ENCODE assay signal across 9 cellular contexts in the genomic region with DNA sequence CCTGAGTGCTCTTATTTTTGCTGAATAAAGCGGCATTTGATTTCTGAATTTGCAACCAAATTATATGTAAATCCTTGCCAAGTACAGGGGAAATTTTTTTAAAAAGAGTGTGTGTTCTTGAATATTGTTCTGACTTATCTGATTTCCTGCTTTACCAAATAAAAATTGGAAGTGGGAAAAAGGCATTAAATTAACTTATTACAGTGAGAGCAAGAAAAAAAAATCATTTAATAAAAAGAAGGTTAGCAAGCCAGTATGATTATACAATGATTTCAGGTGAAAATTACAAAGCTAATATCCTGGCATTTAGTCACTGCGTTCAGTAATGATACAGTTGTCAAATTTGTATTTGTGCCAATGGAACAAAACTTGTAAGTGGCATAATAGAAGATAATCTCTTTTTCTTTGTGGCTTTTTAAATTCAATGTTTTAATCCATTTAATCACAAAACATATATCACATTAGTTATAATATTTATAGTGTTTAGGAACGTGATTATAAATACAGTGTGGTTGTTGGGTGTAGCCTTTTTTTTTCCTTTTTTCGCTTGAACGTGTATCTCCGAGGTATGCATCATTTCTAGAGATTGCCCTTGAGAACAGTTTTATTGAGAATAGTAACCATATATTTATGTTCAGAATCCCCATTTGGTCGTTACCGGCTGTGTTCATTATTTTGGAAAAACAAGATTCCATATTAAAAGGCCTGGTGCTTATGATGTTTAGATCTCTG.
DNase-seq lines count a peak whose midpoint lies in the region; ATAC-seq and TF ChIP-seq lines count a peak whose summit lies in the region.
"Had no signal": no experiment of that assay in that cellular context is flagged by ENCODE, and none has a peak within 500 bp of the region (broad histone marks: within the 10 kb centered on the region; RNA-seq: fewer than 3 reads in every experiment).

No MANE protein-coding gene starts in this region.

- no peak for TF ChIP-seq RAD21 in SK-N-SH (IDR thresholded peaks at IDR 0.05; ENCODE audit: low read length)

- H3K9me3 ChIP-seq in SK-N-SH (no peaks in the 10 kb centered on the region), T-helper 17 cell (ENCODE audit: control insufficient read depth, low read length, poor library complexity, severe bottlenecking) (no peaks in the 10 kb centered on the region), stomach smooth muscle (ENCODE audit: control insufficient read depth in 2 of 2, low read length in 2 of 2) (no peaks in the 10 kb centered on the region)

- H3K4me3 Mint-ChIP-seq in T-helper 17 cell = peak overlapping the region; percentile 88

- peak overlapping the region; percentile 69 to 92; a peak in 3 of 4 replicates for H3K4me3 ChIP-seq in SK-N-SH (ENCODE audit: low read depth in 2 of 2, low read length in 1 of 2)
- peak overlapping the region; percentile 67 to 71 for H3K4me3 ChIP-seq in foreskin fibroblast (ENCODE audit: low read depth in 1 of 2, low read length in 2 of 2)
- peak overlapping the region; percentile 78 to 83 for H3K4me3 ChIP-seq in stomach smooth muscle (ENCODE audit: low read length in 2 of 2)

- DNase-seq in SK-N-SH (no peak), T-helper 17 cell (no peak), foreskin fibroblast (no peak), epidermal melanocyte (ENCODE audit: insufficient read length, low spot score) (no peak), NCI-H82 (lab: John Stamatoyannopoulos, UW) (no peak)
- no peak for DNase-seq in activated effector memory CD4-positive, alpha-beta T cell treated with anti-CD3 and anti-CD28 coated beads, Interleukin-2, amount 50 U/mL, for 16 hours
- DNase-seq: NCI-H2029 had no signal

- H3K27ac ChIP-seq in SK-N-SH (ENCODE audit: low read depth in 2 of 2, low read length in 1 of 2) = peak overlapping the region; percentile 100
- peak overlapping the region; percentile 99 for H3K27ac ChIP-seq in stomach smooth muscle (ENCODE audit: low read length)

- H3K4me1 ChIP-seq in SK-N-SH (ENCODE audit: control insufficient read depth in 1 of 2, insufficient read depth in 2 of 2, low read depth in 1 of 2, low read length in 1 of 2) = peaks cover 23 to 39% of the 10 kb centered on the region in 2 experiments; a peak in 3 of 4 replicates
- H3K4me1 ChIP-seq in stomach smooth muscle (ENCODE audit: control insufficient read depth, insufficient read depth, low read length) = peaks cover 50% of the 10 kb centered on the region

- TF ChIP-seq EP300 in SK-N-SH (IDR thresholded peaks at IDR 0.05; ENCODE audit: borderline replicate concordance in 1 of 2, low read depth in 1 of 2, low read length in 1 of 2) = no peak

- H3K36me3 ChIP-seq in SK-N-SH (replicated peaks in 1 of 2; ENCODE audit: control insufficient read depth in 1 of 2, insufficient read depth in 2 of 2, low read length in 1 of 2) = peaks cover 8 to 9% of the 10 kb centered on the region in 2 experiments
- no peaks in the 10 kb centered on the region for H3K36me3 ChIP-seq in stomach smooth muscle (ENCODE audit: control insufficient read depth in 2 of 2, insufficient read depth in 2 of 2, low read length in 2 of 2)

- H3K4me2 ChIP-seq in SK-N-SH = peak overlapping the region; percentile 95

- H3K4me1 Mint-ChIP-seq in T-helper 17 cell = peaks cover 33% of the 10 kb centered on the region

- no peak overlapping the region for H2AFZ ChIP-seq in SK-N-SH (ENCODE audit: low read depth)

- H3K27ac Mint-ChIP-seq in T-helper 17 cell = peak overlapping the region; percentile 95

- POLR2A ChIA-PET in SK-N-SH (lab: Yijun Ruan, JAX) = interaction anchor here (1.4 to 3.3 kb wide), 4 partner anchors 13 to 56 kb away, joined by 4 to 54 read pairs (median 18); no protein-coding TSS in a partner anchor

- 4% methylated on average over 8 of the region's 8 CpGs for WGBS in SK-N-SH (ENCODE audit: low lambda C conversion rate)

- TF ChIP-seq CTCF in SK-N-SH (IDR thresholded peaks at IDR 0.05) = no peak
- TF ChIP-seq CTCF in foreskin fibroblast (IDR thresholded peaks at IDR 0.05; ENCODE audit: low read depth, low read length) = no peak

- no peaks in the 10 kb centered on the region for H3K27me3 Mint-ChIP-seq in T-helper 17 cell

- peaks cover 39% of the 10 kb centered on the region for H3F3A ChIP-seq in SK-N-SH (replicated peaks; ENCODE audit: insufficient read depth)

- H3K36me3 Mint-ChIP-seq in T-helper 17 cell (ENCODE audit: low read depth) = no peaks in the 10 kb centered on the region

- peak overlapping the region; percentile 99 for H3K9ac ChIP-seq in SK-N-SH
- H3K9ac ChIP-seq in stomach smooth muscle (ENCODE audit: low read length in 2 of 2) = peak overlapping the region; percentile 94 to 95

- peaks cover 10% of the 10 kb centered on the region for H4K20me1 ChIP-seq in SK-N-SH (ENCODE audit: insufficient read depth)

- H3K79me2 ChIP-seq in SK-N-SH (ENCODE audit: insufficient read depth) = peaks cover 89% of the 10 kb centered on the region

- CTCF ChIA-PET in SK-N-SH (lab: Yijun Ruan, JAX) = interaction anchor here (1.4 kb wide), 1 partner anchor 31 kb away, joined by 5 read pairs; no protein-coding TSS in a partner anchor

- ATAC-seq in SK-N-SH treated with all-trans-retinoic acid at 6 μM for 48 hours (no peak), T-helper 17 cell (no peak)

- no peaks in the 10 kb centered on the region for H3K9me2 ChIP-seq in SK-N-SH

- H3K27me3 ChIP-seq in SK-N-SH (ENCODE audit: insufficient read depth) (no peaks in the 10 kb centered on the region), stomach smooth muscle (ENCODE audit: control insufficient read depth in 1 of 2, insufficient read depth in 2 of 2, low read length in 2 of 2) (no peaks in the 10 kb centered on the region)

TF ChIP-seq in SK-N-SH, 30 proteins besides CTCF, POLR2A, EP300 and RAD21 (continues in another document):
- TF ChIP-seq TEAD4 (IDR thresholded peaks at IDR 0.05; ENCODE audit: borderline replicate concordance, insufficient read depth) (no peak), POLR2AphosphoS5 (IDR thresholded peaks at IDR 0.05; ENCODE audit: low read depth, low read length) (no peak), GATA2 (CRISPR knock-in tag; IDR thresholded peaks at IDR 0.05) (no peak), IRF3 (IDR thresholded peaks at IDR 0.05; ENCODE audit: low read depth, low read length) (no peak), EZH2phosphoT487 (IDR thresholded peaks at IDR 0.05; ENCODE audit: borderline replicate concordance, low read depth) (no peak), FOXM1 (IDR thresholded peaks at IDR 0.05; ENCODE audit: low read depth) (no peak)
- TF ChIP-seq, protein P1, sequence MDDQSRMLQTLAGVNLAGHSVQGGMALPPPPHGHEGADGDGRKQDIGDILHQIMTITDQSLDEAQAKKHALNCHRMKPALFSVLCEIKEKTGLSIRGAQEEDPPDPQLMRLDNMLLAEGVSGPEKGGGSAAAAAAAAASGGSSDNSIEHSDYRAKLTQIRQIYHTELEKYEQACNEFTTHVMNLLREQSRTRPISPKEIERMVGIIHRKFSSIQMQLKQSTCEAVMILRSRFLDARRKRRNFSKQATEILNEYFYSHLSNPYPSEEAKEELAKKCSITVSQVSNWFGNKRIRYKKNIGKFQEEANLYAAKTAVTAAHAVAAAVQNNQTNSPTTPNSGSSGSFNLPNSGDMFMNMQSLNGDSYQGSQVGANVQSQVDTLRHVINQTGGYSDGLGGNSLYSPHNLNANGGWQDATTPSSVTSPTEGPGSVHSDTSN (IDR thresholded peaks at IDR 0.05) = no peak

TF ChIP-seq in SK-N-SH treated with all-trans-retinoic acid at 6 μM for 48 hours, 23 proteins besides CTCF, POLR2A, EP300 and RAD21:
- TF ChIP-seq CSRNP3 (CRISPR knock-in tag; IDR thresholded peaks at IDR 0.05) (no peak), ESRRG (CRISPR knock-in tag; IDR thresholded peaks at IDR 0.05) (no peak), SNAI2 (CRISPR knock-in tag; IDR thresholded peaks at IDR 0.05) (no peak), ISL1 (CRISPR knock-in tag; IDR thresholded peaks at IDR 0.05) (no peak), ZFP30 (CRISPR knock-in tag; IDR thresholded peaks at IDR 0.05) (no peak)
